9 cellular contexts compared by ENCODE assay signal in the genomic region with DNA sequence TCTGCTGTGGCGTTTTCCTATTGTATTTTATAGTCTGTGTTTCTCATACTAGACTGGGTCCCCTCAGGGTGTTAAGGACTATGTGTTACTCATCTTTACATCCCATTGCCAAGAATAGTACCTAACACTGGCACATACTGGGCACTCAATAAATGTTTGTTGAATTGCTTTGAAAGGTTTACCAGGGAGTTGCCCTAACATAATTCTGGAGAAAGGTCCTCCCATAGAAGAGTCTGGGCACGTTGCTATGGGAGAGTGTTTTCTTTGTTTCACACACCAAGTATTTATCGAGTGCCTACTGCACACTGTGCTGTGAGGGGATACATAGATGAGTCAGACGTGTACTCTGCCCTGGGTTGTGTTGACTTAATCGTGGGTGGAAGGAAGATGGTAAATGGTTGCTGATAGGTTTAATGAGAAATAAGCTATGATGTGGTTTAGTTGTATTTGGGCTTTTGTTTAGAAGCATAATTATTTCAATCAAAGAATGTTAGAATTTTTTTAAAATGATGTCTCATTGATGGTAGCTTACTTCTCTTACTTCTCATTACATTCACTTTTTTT. TPM values are rescaled to one million over a fixed set of nuclear protein-coding genes. Genes with fewer than 3 reads are reported as not detected.
A peak's percentile ranks its signal among the peaks of the same experiment; 100 is the strongest.
DNase-seq lines count a peak whose midpoint lies in the region; ATAC-seq and TF ChIP-seq lines count a peak whose summit lies in the region.
"Had no signal": no experiment of that assay in that cellular context is flagged by ENCODE, and none has a peak within 500 bp of the region (broad histone marks: within the 10 kb centered on the region; RNA-seq: fewer than 3 reads in every experiment).

No MANE protein-coding gene starts in this region.

- peak overlapping the region; percentile 93 for H3K27ac ChIP-seq in epithelial cell of prostate
- H3K27ac ChIP-seq in suprapubic skin = peak overlapping the region; percentile 69

- TF ChIP-seq CTCF in suprapubic skin (IDR thresholded peaks at IDR 0.05) = no peak

- H3K36me3 Mint-ChIP-seq in naive thymus-derived CD8-positive, alpha-beta T cell = peaks cover 0 to 3% (median 0%) of the 10 kb centered on the region in 3 donors
- H3K36me3 Mint-ChIP-seq: brain had no signal

- in situ Hi-C loops in G401 (cut with HindIII; ENCODE audit: low sequenced_read_pairs) = no loop called here

- 40% methylated on average over 5 of the region's 5 CpGs for WGBS in suprapubic skin

- DNase-seq in AG08396 (ENCODE audit: low spot score) = peak; percentile 34
- peak; percentile 61 for DNase-seq in NCI-H510A treated with DMSO at 0.1 percent for 48 hours (lab: John Stamatoyannopoulos, UW)
- peak; percentile 96 for DNase-seq in epithelial cell of prostate (ENCODE audit: low read depth, low spot score)
- no peak for DNase-seq in suprapubic skin (ENCODE audit: low spot score in 2 of 2)
- no peak for DNase-seq in G401 (ENCODE audit: low spot score)
- no peak for DNase-seq in naive thymus-derived CD8-positive, alpha-beta T cell

- no peak overlapping the region for H3K4me3 ChIP-seq in suprapubic skin

- POLR2A ChIA-PET in naive thymus-derived CD8-positive, alpha-beta T cell (lab: Charles Lee) = no interaction called here

- peak overlapping the region in 4 of 10 donors; percentile 6 to 75 (median 31) for H3K27ac Mint-ChIP-seq in naive thymus-derived CD8-positive, alpha-beta T cell

- H3K36me3 ChIP-seq in suprapubic skin = no peaks in the 10 kb centered on the region

- H3K4me1 Mint-ChIP-seq in naive thymus-derived CD8-positive, alpha-beta T cell = peaks cover 25 to 71% (median 51%) of the 10 kb centered on the region in 4 donors
- H3K4me1 Mint-ChIP-seq: brain had no signal

- no peaks in the 10 kb centered on the region for H3K27me3 ChIP-seq in suprapubic skin

- no peaks in the 10 kb centered on the region for H3K9me3 Mint-ChIP-seq in naive thymus-derived CD8-positive, alpha-beta T cell

- no peaks in the 10 kb centered on the region for H3K27me3 Mint-ChIP-seq in naive thymus-derived CD8-positive, alpha-beta T cell

- peaks cover 42% of the 10 kb centered on the region for H3K4me1 ChIP-seq in suprapubic skin

- ATAC-seq in GM18519 (IDR thresholded peaks at IDR 0.05; ENCODE audit: low FRiP score, unreplicated experiment) (peak; percentile 96), HG02885 (IDR thresholded peaks at IDR 0.05; ENCODE audit: poor library complexity, unreplicated experiment) (peak; percentile 89)
- ATAC-seq in naive thymus-derived CD8-positive, alpha-beta T cell = no peak

- TF ChIP-seq EP300 in suprapubic skin (IDR thresholded peaks at IDR 0.05) = no peak

- TF ChIP-seq POLR2A in suprapubic skin (IDR thresholded peaks at IDR 0.05) = no peak

- no peaks in the 10 kb centered on the region for H3K9me3 ChIP-seq in suprapubic skin

- H3K4me3 Mint-ChIP-seq in naive thymus-derived CD8-positive, alpha-beta T cell = no peak overlapping the region
- H3K4me3 Mint-ChIP-seq: brain had no signal

RNA-seq across cellular contexts. Expression of gene AFF1, which starts 42.9 kb away (rescaled TPM):
- total RNA-seq in suprapubic skin = 100 to 1,000 TPM in 2 of 4 donors, 10 to 100 TPM in 2; 67.2 to 175 (median 103) TPM
- 0.61 and 0.68 TPM in 2 replicates for total RNA-seq in G401 (2014; rRNA removed; shearing (Covaris generic))
- 10 to 100 TPM; 50.8 to 55.8 TPM for total RNA-seq in naive thymus-derived CD8-positive, alpha-beta T cell
- 10 to 100 TPM in 2 of 3 donors, 1 to 10 TPM in 1; 9.0 to 13.7 (median 12.9) TPM for polyA plus RNA-seq in naive thymus-derived CD8-positive, alpha-beta T cell

Comparison
In these comparisons a context has a peak if more than half of its experiments do, and no peak if none do; other contexts are left out.
1. DNase-seq: peak in AG08396 (single experiment), NCI-H510A treated with DMSO at 0.1 percent for 48 hours (single experiment) and epithelial cell of prostate (single experiment); none in suprapubic skin (0 of 2), G401 (single experiment) and naive thymus-derived CD8-positive, alpha-beta T cell (0 of 10).
2. ATAC-seq: peak in GM18519 (single experiment) and HG02885 (single experiment); none in naive thymus-derived CD8-positive, alpha-beta T cell (0 of 2).
3. RNA of gene AFF1, which starts 42.9 kb away (total RNA-seq): 67.2 to 175 TPM in suprapubic skin and 50.8 to 55.8 TPM in naive thymus-derived CD8-positive, alpha-beta T cell; 0.61 to 0.68 TPM in G401; every median in the first group is over 10 times any median in the second.